Comparison of ENCODE assay signal across 16 cellular contexts in genomic region chr14:95502381-95502950, GRCh38. TPM values are rescaled to one million over a fixed set of nuclear protein-coding genes. Genes with fewer than 3 reads are reported as not detected.
DNase-seq lines count a peak whose midpoint lies in the region; TF ChIP-seq lines count a peak whose summit lies in the region.
"Had no signal": no experiment of that assay in that cellular context is flagged by ENCODE, and none has a peak within 500 bp of the region (broad histone marks: within the 10 kb centered on the region; RNA-seq: fewer than 3 reads in every experiment).

No MANE protein-coding gene starts in this region.

- TF ChIP-seq CTCF in HL-60 (IDR thresholded peaks at IDR 0.05; ENCODE audit: insufficient read depth, low read length) (no peak), adrenal gland (IDR thresholded peaks at IDR 0.05) (no peak)

- peak in 1 of 2 donors; percentile 21 for TF ChIP-seq POLR2A in adrenal gland (IDR thresholded peaks at IDR 0.05)

- intact Hi-C loops in adrenal gland (cut with DNase I) (no loop called here), posterior vena cava (cut with DNase I) (no loop called here)

- H3K4me3 ChIP-seq in HL-60 (replicated peaks; ENCODE audit: insufficient read depth, low read length) (no peak overlapping the region), adrenal gland (no peak overlapping the region)
- H3K4me3 ChIP-seq: colonic mucosa, esophagus muscularis mucosa, Peyer's patch had no signal

- WGBS in adrenal gland, 4 donors, result 49 to 57% (median 55%) methylated on average over 10 to 14 of the region's 14 CpGs

- peaks cover 15 to 56% of the 10 kb centered on the region in 2 donors for H3K4me1 ChIP-seq in adrenal gland (replicated peaks in 1 of 2)
- H3K4me1 ChIP-seq: colonic mucosa had no signal

- peak overlapping the region; percentile 67 for H3K27ac ChIP-seq in HL-60 (replicated peaks)
- peak overlapping the region; percentile 6 to 83 (median 65) for H3K27ac ChIP-seq in adrenal gland
- H3K27ac ChIP-seq: 22Rv1, colonic mucosa, Peyer's patch had no signal

- no peaks in the 10 kb centered on the region for H3K36me3 ChIP-seq in adrenal gland (replicated peaks in 1 of 2)
- H3K36me3 ChIP-seq: colonic mucosa, Peyer's patch had no signal

- DNase-seq in NOMO-1 treated with DMSO at 0.1 percent for 48 hours (lab: John Stamatoyannopoulos, UW; ENCODE audit: unreplicated experiment) (peak; percentile 36), NOMO-1 treated with dmso at 0.1 percent for 144 hours (lab: John Stamatoyannopoulos, UW; ENCODE audit: unreplicated experiment) (no peak), HL-60 (ENCODE audit: low read depth in 1 of 2, low spot score in 1 of 2) (peak; percentile 70 to 81), adrenal gland (peak in 6 of 7 donors; percentile 59 to 86 (median 76)), posterior vena cava (ENCODE audit: low spot score) (peak; percentile 24), NCI-H2196 (lab: John Stamatoyannopoulos, UW; ENCODE audit: unreplicated experiment) (no peak), DMS 273 treated with DMSO at 0.1 percent for 48 hours (lab: John Stamatoyannopoulos, UW) (no peak)
- DNase-seq in effector CD4-positive, alpha-beta T cell, result no peak
- DNase-seq: activated CD4-positive, alpha-beta T cell treated with anti-CD3 and anti-CD28 coated beads for 48 hours; colonic mucosa; KG1; NCI-H1694; stimulated activated naive CD4-positive, alpha-beta T cell had no signal

- H3K9me3 ChIP-seq in adrenal gland (replicated peaks in 1 of 3), result no peaks in the 10 kb centered on the region
- H3K9me3 ChIP-seq: colonic mucosa, esophagus muscularis mucosa, Peyer's patch had no signal

- no peaks in the 10 kb centered on the region for H3K27me3 ChIP-seq in HL-60 (ENCODE audit: insufficient read depth, poor library complexity, severe bottlenecking)
- H3K27me3 ChIP-seq in adrenal gland, result no peaks in the 10 kb centered on the region
- H3K27me3 ChIP-seq: colonic mucosa, Peyer's patch had no signal

RNA-seq across cellular contexts. Expression of gene SYNE3, which starts 14.0 kb away (rescaled TPM):
- total RNA-seq in adrenal gland (10 to 100 TPM; 10.5 to 24.8 (median 14.4) TPM), posterior vena cava (10 to 100 TPM; 35.7 to 40.0 TPM)
- polyA plus RNA-seq in adrenal gland, result 1 to 10 TPM; 2.5 to 6.2 (median 4.4) TPM

RNA-seq across cellular contexts. Expression of gene GLRX5, which starts 32.4 kb away (rescaled TPM):
- 100 to 1,000 TPM in 1 of 8 donors, 10 to 100 TPM in 7; 45.3 to 128 (median 71.6) TPM for total RNA-seq in adrenal gland
- polyA plus RNA-seq in adrenal gland, result 100 to 1,000 TPM in 1 of 3 donors, 10 to 100 TPM in 2; 32.7 to 134 (median 57.6) TPM
- total RNA-seq in posterior vena cava, result 10 to 100 TPM; 21.7 to 25.6 TPM

Comparison
In these comparisons a context has a peak if more than half of its experiments do, and no peak if none do; other contexts are left out.
1. DNase-seq: peak in NOMO-1 treated with DMSO at 0.1 percent for 48 hours (single experiment), HL-60 (2 of 2), adrenal gland (6 of 7) and posterior vena cava (single experiment); none in NOMO-1 treated with dmso at 0.1 percent for 144 hours (single experiment), NCI-H2196 (single experiment), DMS 273 treated with DMSO at 0.1 percent for 48 hours (single experiment) and effector CD4-positive, alpha-beta T cell (single experiment).